9 cellular contexts compared by ENCODE assay signal in genomic region chr6:136782021-136782770, GRCh38. TPM values are rescaled to one million over a fixed set of nuclear protein-coding genes. Genes with fewer than 3 reads are reported as not detected.
DNase-seq lines count a peak whose midpoint lies in the region; TF ChIP-seq lines count a peak whose summit lies in the region.
"Had no signal": no experiment of that assay in that cellular context is flagged by ENCODE, and none has a peak within 500 bp of the region (broad histone marks: within the 10 kb centered on the region; RNA-seq: fewer than 3 reads in every experiment).

No MANE protein-coding gene starts in this region.

- H3K27me3 Mint-ChIP-seq in activated CD4-positive, alpha-beta memory T cell treated with anti-CD3 and anti-CD28 coated beads, Interleukin-2, amount 10 ng/mL, durations not matched to agents 7 days and 5 days = no peaks in the 10 kb centered on the region
- H3K27me3 Mint-ChIP-seq: memory B cell had no signal

- peak; percentile 21 for DNase-seq in AG04450 (ENCODE audit: low read depth, low spot score)
- DNase-seq in activated CD4-positive, alpha-beta memory T cell treated with anti-CD3 and anti-CD28 coated beads, Interleukin-2, amount 10 ng/mL, durations not matched to agents 7 days and 5 days = no peak
- peak; percentile 21 for DNase-seq in glomerular visceral epithelial cell (ENCODE audit: extremely low spot score)
- no peak for DNase-seq in NCI-H510A (lab: John Stamatoyannopoulos, UW)
- DNase-seq in DMS79 treated with DMSO at 0.1 percent for 48 hours (lab: John Stamatoyannopoulos, UW) = no peak
- DNase-seq in DMS79 (lab: John Stamatoyannopoulos, UW) = no peak
- DNase-seq in NCI-H1105 treated with DMSO at 0.1 percent for 48 hours (lab: John Stamatoyannopoulos, UW) = no peak

- H3K4me3 ChIP-seq in AG04450 (ENCODE audit: low read depth, low read length) (no peak overlapping the region), HEK293 (ENCODE audit: low read depth, low read length) (no peak overlapping the region)

- no peak for TF ChIP-seq CTCF in AG04450 (IDR thresholded peaks at IDR 0.05; ENCODE audit: low read depth, low read length)
- TF ChIP-seq CTCF in HEK293 (tag by site-specific recombination; IDR thresholded peaks at IDR 0.05) = no peak

- H3K4me1 Mint-ChIP-seq in activated CD4-positive, alpha-beta memory T cell treated with anti-CD3 and anti-CD28 coated beads, Interleukin-2, amount 10 ng/mL, durations not matched to agents 7 days and 5 days = peaks cover 57% of the 10 kb centered on the region

- POLR2A ChIA-PET in AG04450 (lab: Yijun Ruan, JAX) (interaction anchor here (0.6 kb wide), 1 partner anchor 189 kb away, joined by 3 read pairs; no protein-coding TSS in a partner anchor), HEK293 (lab: Yijun Ruan, JAX) (interaction anchor here (0.7 to 2.5 kb wide), 2 partner anchors 10 to 147 kb away, joined by 5 to 10 read pairs; partner anchors contain the start of gene MAP3K5)
- POLR2A ChIA-PET in activated CD4-positive, alpha-beta memory T cell treated with anti-CD3 and anti-CD28 coated beads, Interleukin-2, amount 10 ng/mL, durations not matched to agents 7 days and 5 days (lab: Charles Lee) = interaction anchor here (1.2 to 1.7 kb wide), 2 partner anchors 10 to 17 kb away, joined by 3 to 10 read pairs; partner anchors contain the start of gene MAP3K5

- H3K9me3 Mint-ChIP-seq in activated CD4-positive, alpha-beta memory T cell treated with anti-CD3 and anti-CD28 coated beads, Interleukin-2, amount 10 ng/mL, durations not matched to agents 7 days and 5 days = no peaks in the 10 kb centered on the region
- H3K9me3 Mint-ChIP-seq: memory B cell had no signal

- H3K27me3 ChIP-seq in AG04450 (ENCODE audit: control insufficient read depth, insufficient read depth, low read length) = no peaks in the 10 kb centered on the region

- H3K36me3 ChIP-seq in HEK293 (ENCODE audit: control insufficient read depth in 2 of 2, insufficient read depth in 1 of 2, low read length in 2 of 2) = no peaks in the 10 kb centered on the region

- H3K27ac ChIP-seq in AG04450 (ENCODE audit: low read depth, low read length) = peak overlapping the region; percentile 58
- H3K27ac ChIP-seq in HEK293 (ENCODE audit: extremely low read depth, low read depth, low read length) = no peak overlapping the region

- H3K27ac Mint-ChIP-seq in activated CD4-positive, alpha-beta memory T cell treated with anti-CD3 and anti-CD28 coated beads, Interleukin-2, amount 10 ng/mL, durations not matched to agents 7 days and 5 days = peak overlapping the region; percentile 44
- H3K27ac Mint-ChIP-seq: memory B cell had no signal

- H3K9me3 ChIP-seq in AG04450 (ENCODE audit: control insufficient read depth, insufficient read depth, low read length) (no peaks in the 10 kb centered on the region), HEK293 (ENCODE audit: control insufficient read depth, insufficient read depth, low read depth, low read length) (no peaks in the 10 kb centered on the region)

- peaks cover 38% of the 10 kb centered on the region for H3K36me3 Mint-ChIP-seq in activated CD4-positive, alpha-beta memory T cell treated with anti-CD3 and anti-CD28 coated beads, Interleukin-2, amount 10 ng/mL, durations not matched to agents 7 days and 5 days (ENCODE audit: low read depth)

- H3K4me3 Mint-ChIP-seq in activated CD4-positive, alpha-beta memory T cell treated with anti-CD3 and anti-CD28 coated beads, Interleukin-2, amount 10 ng/mL, durations not matched to agents 7 days and 5 days = no peak overlapping the region
- H3K4me3 Mint-ChIP-seq: memory B cell had no signal

- H3K4me1 ChIP-seq in HEK293 (ENCODE audit: control insufficient read depth, insufficient read depth, low read length) = peaks cover 7% of the 10 kb centered on the region

- CTCF ChIA-PET in AG04450 (lab: Charles Lee) (interaction anchor here (0.7 to 2.3 kb wide), 3 partner anchors 10 to 219 kb away, joined by 3 to 15 read pairs (median 4); partner anchors contain the start of gene MAP3K5), HEK293 (lab: Yijun Ruan, JAX) (interaction anchor here (0.5 to 1.8 kb wide), 4 partner anchors 10 to 1225 kb away, joined by 3 to 8 read pairs (median 3); partner anchors contain the start of gene MAP3K5)
- CTCF ChIA-PET in activated CD4-positive, alpha-beta memory T cell treated with anti-CD3 and anti-CD28 coated beads, Interleukin-2, amount 10 ng/mL, durations not matched to agents 7 days and 5 days (lab: Charles Lee) = interaction anchor here (0.6 to 3.0 kb wide), 5 partner anchors 8 to 185 kb away, joined by 3 to 16 read pairs (median 4); partner anchors contain the start of gene MAP3K5

TF ChIP-seq in HEK293, 187 proteins besides CTCF, POLR2A, EP300 and RAD21:
- TF ChIP-seq ZNF473 (tag by site-specific recombination; IDR thresholded peaks at IDR 0.05) (no peak), ZBTB7A (tag by site-specific recombination; IDR thresholded peaks at IDR 0.05; ENCODE audit: low read depth) (no peak), HOXD13 (CRISPR knock-in tag; IDR thresholded peaks at IDR 0.05; ENCODE audit: borderline replicate concordance) (no peak), ZNF184 (tag by site-specific recombination; IDR thresholded peaks at IDR 0.05) (0 out of 2 replicates have a peak, but pooled peaks have one; percentile 24), IKZF3 (tag by site-specific recombination; IDR thresholded peaks at IDR 0.05) (no peak)
- TF ChIP-seq, protein P1, sequence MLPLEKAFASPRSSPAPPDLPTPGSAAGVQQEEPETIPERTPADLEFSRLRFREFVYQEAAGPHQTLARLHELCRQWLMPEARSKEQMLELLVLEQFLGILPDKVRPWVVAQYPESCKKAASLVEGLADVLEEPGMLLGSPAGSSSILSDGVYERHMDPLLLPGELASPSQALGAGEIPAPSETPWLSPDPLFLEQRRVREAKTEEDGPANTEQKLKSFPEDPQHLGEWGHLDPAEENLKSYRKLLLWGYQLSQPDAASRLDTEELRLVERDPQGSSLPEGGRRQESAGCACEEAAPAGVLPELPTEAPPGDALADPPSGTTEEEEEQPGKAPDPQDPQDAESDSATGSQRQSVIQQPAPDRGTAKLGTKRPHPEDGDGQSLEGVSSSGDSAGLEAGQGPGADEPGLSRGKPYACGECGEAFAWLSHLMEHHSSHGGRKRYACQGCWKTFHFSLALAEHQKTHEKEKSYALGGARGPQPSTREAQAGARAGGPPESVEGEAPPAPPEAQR (tag by site-specific recombination; IDR thresholded peaks at IDR 0.05) = no peak

RNA-seq across cellular contexts. Expression of gene MAP3K5, which starts 10.1 kb away (rescaled TPM):
- 16.1 and 17.0 TPM in 2 replicates for polyA plus RNA-seq in AG04450 (2011; rRNA removed)
- 17.2 and 20.4 TPM in 2 replicates for polyA minus RNA-seq in AG04450 (2011; rRNA and poly(A)+ RNA removed)
- total RNA-seq in activated CD4-positive, alpha-beta memory T cell treated with anti-CD3 and anti-CD28 coated beads, Interleukin-2, amount 10 ng/mL, durations not matched to agents 7 days and 5 days = 10 to 100 TPM; 25.4 to 25.9 TPM

RNA-seq across cellular contexts. Expression of gene PEX7, which starts 40.2 kb away (rescaled TPM):
- polyA plus RNA-seq in AG04450 (2011; rRNA removed) = 6.7 and 8.9 TPM in 2 replicates
- polyA minus RNA-seq in AG04450 (2011; rRNA and poly(A)+ RNA removed) = 3.3 and 4.1 TPM in 2 replicates
- total RNA-seq in activated CD4-positive, alpha-beta memory T cell treated with anti-CD3 and anti-CD28 coated beads, Interleukin-2, amount 10 ng/mL, durations not matched to agents 7 days and 5 days = 1 to 10 TPM; 4.5 to 4.8 TPM

Comparison
In these comparisons a context has a peak if more than half of its experiments do, and no peak if none do; other contexts are left out.
1. DNase-seq: peak in AG04450 (single experiment) and glomerular visceral epithelial cell (single experiment); none in activated CD4-positive, alpha-beta memory T cell treated with anti-CD3 and anti-CD28 coated beads, Interleukin-2, amount 10 ng/mL, durations not matched to agents 7 days and 5 days (single experiment), NCI-H510A (single experiment), DMS79 treated with DMSO at 0.1 percent for 48 hours (single experiment), DMS79 (single experiment) and NCI-H1105 treated with DMSO at 0.1 percent for 48 hours (single experiment).